In genomic region chr21:26169611-26170470, GRCh38 we compare ENCODE assay signal across 8 cellular contexts. TPM values are rescaled to one million over a fixed set of nuclear protein-coding genes. Genes with fewer than 3 reads are reported as not detected.
DNase-seq lines count a peak whose midpoint lies in the region; ATAC-seq and TF ChIP-seq lines count a peak whose summit lies in the region.

No MANE protein-coding gene starts in this region.

- H3K27me3 ChIP-seq in BLaER1 (no peaks in the 10 kb centered on the region), esophagus squamous epithelium (no peaks in the 10 kb centered on the region), mucosa of rectum (ENCODE audit: control insufficient read depth in 2 of 2, insufficient read depth in 2 of 2, low read length in 2 of 2) (no peaks in the 10 kb centered on the region)

- H3K36me3 ChIP-seq in BLaER1 (peaks cover 5% of the 10 kb centered on the region; the same call in 1 of the 2 replicates), esophagus squamous epithelium (no peaks in the 10 kb centered on the region), mucosa of rectum (ENCODE audit: control insufficient read depth in 2 of 2, insufficient read depth in 2 of 2, low read length in 2 of 2) (no peaks in the 10 kb centered on the region)

- peak overlapping the region; percentile 81 for H3K27ac Mint-ChIP-seq in activated T-cell treated with anti-CD3 and anti-CD28 coated beads, Interleukin-2, amount 50 U/mL, for 24 hours

- TF ChIP-seq CTCF in esophagus squamous epithelium (IDR thresholded peaks at IDR 0.05) = no peak

- H3K9me3 Mint-ChIP-seq in activated T-cell treated with anti-CD3 and anti-CD28 coated beads, Interleukin-2, amount 50 U/mL, for 24 hours = no peaks in the 10 kb centered on the region

- peaks cover 33% of the 10 kb centered on the region for H3K4me1 Mint-ChIP-seq in activated T-cell treated with anti-CD3 and anti-CD28 coated beads, Interleukin-2, amount 50 U/mL, for 24 hours (ENCODE audit: low read depth)

- H4K20me1 ChIP-seq in BLaER1 = peaks cover 42% of the 10 kb centered on the region

- H3K4me3 ChIP-seq in BLaER1 (peak overlapping the region; percentile 97), esophagus squamous epithelium (peak overlapping the region; percentile 77 to 96 (median 92)), mucosa of rectum (ENCODE audit: low read length in 2 of 2) (peak overlapping the region; percentile 88 to 94)

- WGBS in esophagus squamous epithelium, 2 donors = 0 to 1% methylated on average over 21 to 23 of the region's 80 CpGs

- intact Hi-C loops in esophagus squamous epithelium (cut with DNase I) = loop anchor here (5.0 kb wide), 1 partner anchor 288 kb away; no protein-coding TSS in a partner anchor

- peak overlapping the region; percentile 97 for H3K4me2 ChIP-seq in BLaER1

- peak in 1 of 4 donors; percentile 14 for TF ChIP-seq POLR2A in esophagus squamous epithelium (IDR thresholded peaks at IDR 0.05)

- ATAC-seq in GM19324 (IDR thresholded peaks at IDR 0.05; ENCODE audit: low FRiP score, unreplicated experiment) = peak; percentile 46
- ATAC-seq in HG03439 (IDR thresholded peaks at IDR 0.05; ENCODE audit: unreplicated experiment) = peak; percentile 37
- peak; percentile 45 for ATAC-seq in stimulated activated naive CD8-positive, alpha-beta T cell treated with anti-CD3 and anti-CD28 coated beads, Interleukin-15, Interleukin-2, amounts not matched to agents 100 U/mL and 50 U/mL, for 24 hours

- H3K27ac ChIP-seq in BLaER1 = peak overlapping the region; percentile 95
- H3K27ac ChIP-seq in esophagus squamous epithelium = peak overlapping the region; percentile 88 to 94 (median 90)
- H3K27ac ChIP-seq in mucosa of rectum (ENCODE audit: low read depth in 2 of 2, low read length in 2 of 2) = peak overlapping the region; percentile 86 to 87

- DNase-seq in NCI-H69 (lab: John Stamatoyannopoulos, UW) (peak; percentile 85), esophagus squamous epithelium (lab: John Stamatoyannopoulos, UW) (no peak)
- peak; percentile 73 for DNase-seq in activated T-cell treated with anti-CD3 and anti-CD28 coated beads, Interleukin-2, amount 50 U/mL, for 24 hours
- DNase-seq in stimulated activated naive CD8-positive, alpha-beta T cell treated with anti-CD3 and anti-CD28 coated beads, Interleukin-15, Interleukin-2, amounts not matched to agents 100 U/mL and 50 U/mL, for 24 hours = peak; percentile 50

- H3K9me3 ChIP-seq in BLaER1 (no peaks in the 10 kb centered on the region), esophagus squamous epithelium (no peaks in the 10 kb centered on the region), mucosa of rectum (ENCODE audit: control insufficient read depth in 2 of 2, low read length in 2 of 2) (no peaks in the 10 kb centered on the region)

- H3K9ac ChIP-seq in BLaER1 (peak overlapping the region; percentile 96), mucosa of rectum (ENCODE audit: low read depth in 1 of 2, low read length in 2 of 2) (peak overlapping the region; percentile 78 to 90)

- H3K4me3 Mint-ChIP-seq in activated T-cell treated with anti-CD3 and anti-CD28 coated beads, Interleukin-2, amount 50 U/mL, for 24 hours = peak overlapping the region; percentile 92

- peaks cover 31% of the 10 kb centered on the region for H3K4me1 ChIP-seq in BLaER1
- peaks cover 12 to 52% (median 19%) of the 10 kb centered on the region in 3 donors for H3K4me1 ChIP-seq in esophagus squamous epithelium
- H3K4me1 ChIP-seq in mucosa of rectum (ENCODE audit: control insufficient read depth in 2 of 2, insufficient read depth in 2 of 2, low read length in 2 of 2) = peaks cover 12 to 27% of the 10 kb centered on the region in 2 donors

- H3K36me3 Mint-ChIP-seq in activated T-cell treated with anti-CD3 and anti-CD28 coated beads, Interleukin-2, amount 50 U/mL, for 24 hours (ENCODE audit: low read depth) = peaks cover 13% of the 10 kb centered on the region

- peaks cover 12% of the 10 kb centered on the region for H3K27me3 Mint-ChIP-seq in activated T-cell treated with anti-CD3 and anti-CD28 coated beads, Interleukin-2, amount 50 U/mL, for 24 hours

RNA-seq across cellular contexts. Expression of gene APP, which starts 0.7 kb away (rescaled TPM):
- total RNA-seq in esophagus squamous epithelium = 100 to 1,000 TPM in 3 of 4 donors, 10 to 100 TPM in 1; 58.2 to 277 (median 183) TPM
